In the genomic region with DNA sequence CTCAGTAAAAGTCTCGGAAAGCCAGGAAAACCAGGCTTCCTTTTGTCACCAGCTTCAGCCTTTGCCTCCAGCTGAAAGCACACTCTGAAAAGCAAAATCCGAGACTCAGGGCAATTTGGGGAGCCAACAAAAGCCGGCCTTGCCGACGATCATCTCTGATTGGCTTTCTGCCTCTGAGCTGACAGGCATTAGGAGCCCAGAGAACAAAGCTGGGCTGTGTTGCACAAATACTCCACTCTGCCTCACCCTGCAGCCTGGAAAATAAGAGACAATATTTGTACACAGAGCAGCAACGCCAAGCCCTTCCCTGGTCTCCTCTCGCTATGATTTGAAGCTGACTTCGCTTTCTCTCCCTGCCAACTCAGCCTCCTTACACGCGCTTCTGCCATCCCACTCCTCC, we compare ENCODE assay signal across 16 cellular contexts. TPM values are rescaled to one million over a fixed set of nuclear protein-coding genes. Genes with fewer than 3 reads are reported as not detected.
DNase-seq lines count a peak whose midpoint lies in the region; ATAC-seq and TF ChIP-seq lines count a peak whose summit lies in the region.
"Had no signal": no experiment of that assay in that cellular context is flagged by ENCODE, and none has a peak within 500 bp of the region (broad histone marks: within the 10 kb centered on the region; RNA-seq: fewer than 3 reads in every experiment).

No MANE protein-coding gene starts in this region.

- TF ChIP-seq CTCF in endodermal cell (conservative IDR thresholded peaks at IDR 0.05) (no peak), neural crest cell (conservative IDR thresholded peaks at IDR 0.05) (no peak)

- H3K27me3 ChIP-seq in endodermal cell (ENCODE audit: control insufficient read depth, insufficient read depth, low read length, poor library complexity, severe bottlenecking): peaks cover 13% of the 10 kb centered on the region

- no peaks in the 10 kb centered on the region for H3K9me3 Mint-ChIP-seq in endodermal cell
- H3K9me3 Mint-ChIP-seq in neural crest cell: no peaks in the 10 kb centered on the region
- H3K9me3 Mint-ChIP-seq: T-cell had no signal

- peak; percentile 32 for DNase-seq in NCI-H2107 treated with DMSO at 0.1 percent for 48 hours (lab: John Stamatoyannopoulos, UW; ENCODE audit: unreplicated experiment)
- DNase-seq in endodermal cell: peak; percentile 46
- peak; percentile 21 for DNase-seq in neural crest cell (ENCODE audit: low read depth, low spot score)
- no peak for DNase-seq in NCI-H82 treated with DMSO at 0.1 percent for 48 hours (lab: John Stamatoyannopoulos, UW; ENCODE audit: unreplicated experiment)
- no peak for DNase-seq in H4 (ENCODE audit: low spot score)
- no peak for DNase-seq in left cardiac atrium
- DNase-seq: activated T-cell treated with anti-CD3 and anti-CD28 coated beads for 4 hours, MG63, RPMI8226, T-cell had no signal

- whole genome bisulfite sequencing in endodermal cell (ENCODE audit: insufficient coverage in 1 of 2, insufficient read length in 1 of 2), 2 experiments: 48% methylated on average over 10 of the region's 10 CpGs

- H3K4me3 Mint-ChIP-seq in endodermal cell: no peak overlapping the region
- H3K4me3 Mint-ChIP-seq in neural crest cell: no peak overlapping the region
- H3K4me3 Mint-ChIP-seq: memory B cell, T-cell had no signal

- peak overlapping the region; percentile 14 for H3K27ac ChIP-seq in endodermal cell (ENCODE audit: low read depth, low read length)
- H3K27ac ChIP-seq: hepatocyte, neutrophil had no signal

- ATAC-seq in left cardiac atrium (no peak), GM21737 (IDR thresholded peaks at IDR 0.05; ENCODE audit: unreplicated experiment) (no peak)
- ATAC-seq: T-cell had no signal

- no peak overlapping the region for H3K4me3 ChIP-seq in endodermal cell (ENCODE audit: low read length)
- H3K4me3 ChIP-seq: hepatocyte, MG63, smooth muscle cell had no signal

- intact Hi-C loops in left cardiac atrium (cut with DNase I): no loop called here

- H3K4me1 ChIP-seq in ES-I3 (ENCODE audit: insufficient read depth, low read length): peaks cover 15% of the 10 kb centered on the region
- H3K4me1 ChIP-seq in endodermal cell (ENCODE audit: control insufficient read depth, insufficient read depth, low read length): no peaks in the 10 kb centered on the region

- H3K4me1 Mint-ChIP-seq in endodermal cell (peaks cover 2% of the 10 kb centered on the region), neural crest cell (peaks cover 19% of the 10 kb centered on the region)
- H3K4me1 Mint-ChIP-seq: memory B cell, T-cell had no signal

- H3K9me3 ChIP-seq in ES-I3 (ENCODE audit: control insufficient read depth, insufficient read depth, low read length) (no peaks in the 10 kb centered on the region), endodermal cell (ENCODE audit: control insufficient read depth, low read length) (no peaks in the 10 kb centered on the region)
- H3K9me3 ChIP-seq: MG63, neutrophil had no signal

- H3K9ac ChIP-seq in ES-I3 (ENCODE audit: low read depth, low read length): peak overlapping the region; percentile 5; the same call in 1 of the 2 replicates
- no peak overlapping the region for H3K9ac ChIP-seq in endodermal cell (ENCODE audit: extremely low read depth, low read length, poor library complexity, severe bottlenecking)

- H3K36me3 ChIP-seq in ES-I3 (ENCODE audit: insufficient read depth, low read length) (no peaks in the 10 kb centered on the region), endodermal cell (ENCODE audit: control insufficient read depth, insufficient read depth, low read length) (no peaks in the 10 kb centered on the region)
- H3K36me3 ChIP-seq: MG63, neutrophil had no signal

- no peak overlapping the region for H3K27ac Mint-ChIP-seq in endodermal cell
- no peak overlapping the region for H3K27ac Mint-ChIP-seq in neural crest cell (ENCODE audit: unreplicated experiment)
- H3K27ac Mint-ChIP-seq: memory B cell had no signal

- H3K27me3 Mint-ChIP-seq in endodermal cell (ENCODE audit: insufficient read depth): peaks cover 7% of the 10 kb centered on the region
- H3K27me3 Mint-ChIP-seq in neural crest cell (ENCODE audit: low read depth): peaks cover 57% of the 10 kb centered on the region

- H3K36me3 Mint-ChIP-seq in endodermal cell (ENCODE audit: low read depth) (no peaks in the 10 kb centered on the region), neural crest cell (ENCODE audit: low read depth) (no peaks in the 10 kb centered on the region)
- H3K36me3 Mint-ChIP-seq: memory B cell, T-cell had no signal

RNA-seq across cellular contexts. Expression of gene CACNA1A, which starts 46.9 kb away (rescaled TPM):
- total RNA-seq in endodermal cell: 10 to 100 TPM in 1 of 2 donors, 1 to 10 TPM in 1; 8.0 to 10.6 TPM
- 17.5 TPM for polyA plus RNA-seq in endodermal cell (2013, experiment 1 of 2)
- 15.9 TPM for polyA plus RNA-seq in endodermal cell (2013, experiment 2 of 2)
- 2.8 and 3.0 TPM in 2 replicates for total RNA-seq in neural crest cell
- total RNA-seq in H4 (2014; rRNA removed; shearing (Covaris generic)): 0.08 TPM in 1 of 2 replicates, not detected in the other
- under 1 TPM; 0.39 to 0.41 TPM for total RNA-seq in left cardiac atrium

Comparison
In these comparisons a context has a peak if more than half of its experiments do, and no peak if none do; other contexts are left out.
1. DNase-seq: peak in NCI-H2107 treated with DMSO at 0.1 percent for 48 hours (single experiment), endodermal cell (single experiment) and neural crest cell (single experiment); none in NCI-H82 treated with DMSO at 0.1 percent for 48 hours (single experiment), H4 (single experiment) and left cardiac atrium (single experiment).